9 cellular contexts compared by ENCODE assay signal in genomic region chr7:44881066-44881600, GRCh38. TPM values are rescaled to one million over a fixed set of nuclear protein-coding genes. Genes with fewer than 3 reads are reported as not detected.
DNase-seq lines count a peak whose midpoint lies in the region; ATAC-seq and TF ChIP-seq lines count a peak whose summit lies in the region.
"Had no signal": no experiment of that assay in that cellular context is flagged by ENCODE, and none has a peak within 500 bp of the region (broad histone marks: within the 10 kb centered on the region; RNA-seq: fewer than 3 reads in every experiment).

No MANE protein-coding gene starts in this region.

- H3K4me3 ChIP-seq in right cardiac atrium (ENCODE audit: low read length) (peak overlapping the region; percentile 49), spleen (peak overlapping the region in 5 of 8 donors; percentile 0 to 80 (median 8))

- H3K36me3 ChIP-seq in spleen = peaks cover 0 to 24% (median 0%) of the 10 kb centered on the region in 6 donors

- peaks cover 61% of the 10 kb centered on the region for H3K36me3 Mint-ChIP-seq in activated CD4-positive, alpha-beta T cell treated with anti-CD3 and anti-CD28 coated beads, Interleukin-2, amount 10 ng/mL, durations not matched to agents 24 days and 14 days (ENCODE audit: low read depth)
- H3K36me3 Mint-ChIP-seq in activated B cell treated with CpG ODN at 0.5 μM for 24 hours (ENCODE audit: low read depth) = peaks cover 36% of the 10 kb centered on the region

- TF ChIP-seq CTCF in activated B cell treated with CpG ODN at 0.5 μM for 24 hours (IDR thresholded peaks at IDR 0.05) = no peak
- no peak for TF ChIP-seq CTCF in spleen (IDR thresholded peaks at IDR 0.05 in 8 of 11, conservative IDR thresholded peaks at IDR 0.05 in 3 of 11)

- H3K4me1 ChIP-seq in right cardiac atrium (ENCODE audit: control insufficient read depth, insufficient read depth, low read length) (peaks cover 2% of the 10 kb centered on the region), spleen (peaks cover 45 to 81% (median 68%) of the 10 kb centered on the region in 6 donors)

- DNase-seq in activated CD4-positive, alpha-beta T cell treated with anti-CD3 and anti-CD28 coated beads, Interleukin-2, amount 10 ng/mL, durations not matched to agents 24 days and 14 days = no peak
- no peak for DNase-seq in activated CD4-positive, alpha-beta T cell treated with anti-CD3 and anti-CD28 coated beads for 48 hours
- DNase-seq in activated B cell treated with CpG ODN at 0.5 μM for 24 hours = no peak
- no peak for DNase-seq in right cardiac atrium
- DNase-seq in spleen = no peak
- DNase-seq in epidermal melanocyte (ENCODE audit: insufficient read length, low spot score) = no peak
- DNase-seq: cortex of kidney had no signal

- H3K4me3 Mint-ChIP-seq in activated CD4-positive, alpha-beta T cell treated with anti-CD3 and anti-CD28 coated beads, Interleukin-2, amount 10 ng/mL, durations not matched to agents 24 days and 14 days = peak overlapping the region; percentile 72
- peak overlapping the region; percentile 59 for H3K4me3 Mint-ChIP-seq in activated B cell treated with CpG ODN at 0.5 μM for 24 hours

- H3K27me3 Mint-ChIP-seq in activated CD4-positive, alpha-beta T cell treated with anti-CD3 and anti-CD28 coated beads, Interleukin-2, amount 10 ng/mL, durations not matched to agents 24 days and 14 days = no peaks in the 10 kb centered on the region
- H3K27me3 Mint-ChIP-seq in activated B cell treated with CpG ODN at 0.5 μM for 24 hours = no peaks in the 10 kb centered on the region

- H3K27ac ChIP-seq in right cardiac atrium (ENCODE audit: low read length) = no peak overlapping the region
- peak overlapping the region in 4 of 8 donors; percentile 1 to 58 (median 15) for H3K27ac ChIP-seq in spleen

- no peak for ATAC-seq in activated B cell treated with CpG ODN at 0.5 μM for 24 hours (ENCODE audit: low read depth)
- ATAC-seq in right cardiac atrium = no peak
- ATAC-seq in HG03175 (IDR thresholded peaks at IDR 0.05; ENCODE audit: unreplicated experiment) = no peak
- ATAC-seq in GM21786 (IDR thresholded peaks at IDR 0.05; ENCODE audit: unreplicated experiment) = no peak

- peak overlapping the region; percentile 54 for H3K27ac Mint-ChIP-seq in activated CD4-positive, alpha-beta T cell treated with anti-CD3 and anti-CD28 coated beads, Interleukin-2, amount 10 ng/mL, durations not matched to agents 24 days and 14 days
- H3K27ac Mint-ChIP-seq in activated B cell treated with CpG ODN at 0.5 μM for 24 hours = no peak overlapping the region

- no peak for TF ChIP-seq POLR2A in spleen (IDR thresholded peaks at IDR 0.05)

- H3K4me1 Mint-ChIP-seq in activated CD4-positive, alpha-beta T cell treated with anti-CD3 and anti-CD28 coated beads, Interleukin-2, amount 10 ng/mL, durations not matched to agents 24 days and 14 days = peaks cover 46% of the 10 kb centered on the region
- peaks cover 67% of the 10 kb centered on the region for H3K4me1 Mint-ChIP-seq in activated B cell treated with CpG ODN at 0.5 μM for 24 hours

- 14% methylated on average over 1 of the region's 1 CpG for WGBS in right cardiac atrium
- 23 to 59% (median 26%) methylated on average over 1 of the region's 1 CpG for WGBS in spleen, 5 donors

- no peaks in the 10 kb centered on the region for H3K9me3 ChIP-seq in right cardiac atrium (ENCODE audit: control insufficient read depth, low read length)
- peaks cover 0 to 17% (median 4%) of the 10 kb centered on the region in 8 donors for H3K9me3 ChIP-seq in spleen

- H3K9me3 Mint-ChIP-seq in activated CD4-positive, alpha-beta T cell treated with anti-CD3 and anti-CD28 coated beads, Interleukin-2, amount 10 ng/mL, durations not matched to agents 24 days and 14 days = no peaks in the 10 kb centered on the region
- H3K9me3 Mint-ChIP-seq in activated B cell treated with CpG ODN at 0.5 μM for 24 hours = no peaks in the 10 kb centered on the region

- intact Hi-C loops in activated CD4-positive, alpha-beta T cell treated with anti-CD3 and anti-CD28 coated beads, Interleukin-2, amount 10 ng/mL, durations not matched to agents 24 days and 14 days (cut with micrococcal nuclease) = loop anchor here (2.0 to 5.0 kb wide), 2 partner anchors 14 to 146 kb away; no protein-coding TSS in a partner anchor
- intact Hi-C loops in activated B cell treated with CpG ODN at 0.5 μM for 24 hours (cut with micrococcal nuclease) (no loop called here), right cardiac atrium (cut with DNase I) (no loop called here), spleen (cut with DNase I; ENCODE audit: low total_unique reads) (no loop called here)

- H3K27me3 ChIP-seq in right cardiac atrium (ENCODE audit: control insufficient read depth, insufficient read depth) (no peaks in the 10 kb centered on the region), spleen (replicated peaks in 1 of 7) (no peaks in the 10 kb centered on the region)

- POLR2A ChIA-PET in activated B cell treated with CpG ODN at 0.5 μM for 24 hours (lab: Charles Lee) = interaction anchor here (0.5 to 1.7 kb wide), 6 partner anchors 10 to 412 kb away, joined by 3 to 9 read pairs (median 4); partner anchors contain the start of genes CCM2, DDX56 and H2AZ2

- CTCF ChIA-PET in activated B cell treated with CpG ODN at 0.5 μM for 24 hours (lab: Charles Lee) = interaction anchor here (0.7 to 2.2 kb wide), 4 partner anchors 24 to 41 kb away, joined by 3 to 10 read pairs (median 6); no protein-coding TSS in a partner anchor

RNA-seq across cellular contexts. Expression of gene PURB, which starts 4.2 kb away (rescaled TPM):
- 41.4 and 41.5 TPM in 2 replicates for total RNA-seq in activated CD4-positive, alpha-beta T cell treated with anti-CD3 and anti-CD28 coated beads, Interleukin-2, amount 10 ng/mL, durations not matched to agents 24 days and 14 days
- 21.3 and 23.8 TPM in 2 replicates for total RNA-seq in activated B cell treated with CpG ODN at 0.5 μM for 24 hours
- 10 to 100 TPM; 13.5 to 22.4 (median 14.8) TPM for total RNA-seq in right cardiac atrium
- 6.9 TPM for polyA plus RNA-seq in right cardiac atrium
- total RNA-seq in spleen = 10 to 100 TPM; 18.7 to 25.4 (median 22.8) TPM
- polyA plus RNA-seq in spleen = 1 to 10 TPM; 6.0 to 7.4 (median 6.1) TPM

RNA-seq across cellular contexts. Expression of gene H2AZ2, which starts 33.2 kb away (rescaled TPM):
- 188 and 192 TPM in 2 replicates for total RNA-seq in activated CD4-positive, alpha-beta T cell treated with anti-CD3 and anti-CD28 coated beads, Interleukin-2, amount 10 ng/mL, durations not matched to agents 24 days and 14 days
- total RNA-seq in activated B cell treated with CpG ODN at 0.5 μM for 24 hours (111 and 115 TPM in 2 replicates), right cardiac atrium (100 to 1,000 TPM; 195 to 233 (median 224) TPM), spleen (100 to 1,000 TPM; 106 to 137 (median 114) TPM)
- polyA plus RNA-seq in right cardiac atrium (163 TPM), spleen (100 to 1,000 TPM in 2 of 3 donors, 10 to 100 TPM in 1; 74.7 to 147 (median 112) TPM)
